15 cellular contexts compared by ENCODE assay signal in genomic region chr6:87671555-87672029, GRCh38. TPM values are rescaled to one million over a fixed set of nuclear protein-coding genes. Genes with fewer than 3 reads are reported as not detected.
DNase-seq lines count a peak whose midpoint lies in the region; ATAC-seq lines count a peak whose summit lies in the region.
"Had no signal": no experiment of that assay in that cellular context is flagged by ENCODE, and none has a peak within 500 bp of the region (broad histone marks: within the 10 kb centered on the region; RNA-seq: fewer than 3 reads in every experiment).

No MANE protein-coding gene starts in this region.

- CTCF ChIA-PET in activated CD4-positive, alpha-beta T cell treated with anti-CD3 and anti-CD28 coated beads for 36 hours (lab: Charles Lee), result interaction anchor here (0.6 kb wide), 1 partner anchor 125 kb away, joined by 3 read pairs; no protein-coding TSS in a partner anchor

- POLR2A ChIA-PET in activated CD4-positive, alpha-beta T cell treated with anti-CD3 and anti-CD28 coated beads for 36 hours (lab: Charles Lee), result no interaction called here

- no peak for ATAC-seq in activated CD4-positive, alpha-beta T cell treated with anti-CD3 and anti-CD28 coated beads for 36 hours
- ATAC-seq in T-helper 17 cell, result no peak
- ATAC-seq in left lobe of liver, result peak; percentile 77
- no peak for ATAC-seq in stimulated activated naive B cell treated with anti-CD40 and anti-IgM and Interleukin-4, amounts not matched to agents 10 μg/mL and 1 μg/mL and 100 μg/mL, for 72 hours (replicated peaks)
- no peak for ATAC-seq in left colon
- ATAC-seq: SK-N-SH treated with all-trans-retinoic acid at 6 μM for 48 hours had no signal

- DNase-seq in activated CD4-positive, alpha-beta T cell treated with anti-CD3 and anti-CD28 coated beads for 36 hours, result no peak
- DNase-seq in activated CD4-positive, alpha-beta T cell treated with anti-CD3 and anti-CD28 coated beads, Interleukin-2, amount 50 U/mL, for 48 hours, result no peak
- DNase-seq in T-helper 17 cell, result no peak
- peak; percentile 65 for DNase-seq in left lobe of liver (ENCODE audit: low spot score)
- no peak for DNase-seq in stimulated activated naive B cell treated with anti-CD40 and anti-IgM and Interleukin-4, amounts not matched to agents 10 μg/mL and 1 μg/mL and 100 μg/mL, for 72 hours
- DNase-seq in SHP77 treated with DMSO at 0.1 percent for 48 hours (lab: John Stamatoyannopoulos, UW), result no peak
- no peak for DNase-seq in kidney glomerular epithelial cell (lab: John Stamatoyannopoulos, UW)
- no peak for DNase-seq in left colon
- DNase-seq: 8988T, dermis blood vessel endothelial cell, DND-41, glutamatergic neuron, NCI-H1092, NCI-H524 treated with DMSO at 0.1 percent for 48 hours had no signal

- intact Hi-C loops in activated CD4-positive, alpha-beta T cell treated with anti-CD3 and anti-CD28 coated beads for 36 hours (cut with DNase I, micrococcal nuclease), result no loop called here
- intact Hi-C loops in left colon (cut with DNase I, micrococcal nuclease), result no loop called here

- H3K9me3 Mint-ChIP-seq in activated CD4-positive, alpha-beta T cell treated with anti-CD3 and anti-CD28 coated beads for 36 hours (ENCODE audit: low read depth), result no peaks in the 10 kb centered on the region
- H3K9me3 Mint-ChIP-seq in stimulated activated naive B cell treated with anti-CD40 and anti-IgM and Interleukin-4, amounts not matched to agents 10 μg/mL and 1 μg/mL and 100 μg/mL, for 72 hours, result no peaks in the 10 kb centered on the region

- no peak overlapping the region for H3K4me3 Mint-ChIP-seq in activated CD4-positive, alpha-beta T cell treated with anti-CD3 and anti-CD28 coated beads for 36 hours
- H3K4me3 Mint-ChIP-seq in T-helper 17 cell, result no peak overlapping the region
- H3K4me3 Mint-ChIP-seq in stimulated activated naive B cell treated with anti-CD40 and anti-IgM and Interleukin-4, amounts not matched to agents 10 μg/mL and 1 μg/mL and 100 μg/mL, for 72 hours, result no peak overlapping the region

- peaks cover 12% of the 10 kb centered on the region for H3K4me1 Mint-ChIP-seq in activated CD4-positive, alpha-beta T cell treated with anti-CD3 and anti-CD28 coated beads for 36 hours
- H3K4me1 Mint-ChIP-seq in T-helper 17 cell, result peaks cover 18% of the 10 kb centered on the region
- peaks cover 21 to 40% of the 10 kb centered on the region in 2 donors for H3K4me1 Mint-ChIP-seq in stimulated activated naive B cell treated with anti-CD40 and anti-IgM and Interleukin-4, amounts not matched to agents 10 μg/mL and 1 μg/mL and 100 μg/mL, for 72 hours

- no peaks in the 10 kb centered on the region for H3K27me3 Mint-ChIP-seq in activated CD4-positive, alpha-beta T cell treated with anti-CD3 and anti-CD28 coated beads for 36 hours
- no peaks in the 10 kb centered on the region for H3K27me3 Mint-ChIP-seq in T-helper 17 cell
- no peaks in the 10 kb centered on the region for H3K27me3 Mint-ChIP-seq in stimulated activated naive B cell treated with anti-CD40 and anti-IgM and Interleukin-4, amounts not matched to agents 10 μg/mL and 1 μg/mL and 100 μg/mL, for 72 hours

- H3K27ac Mint-ChIP-seq in activated CD4-positive, alpha-beta T cell treated with anti-CD3 and anti-CD28 coated beads for 36 hours, result peak overlapping the region; percentile 71
- peak overlapping the region; percentile 84 for H3K27ac Mint-ChIP-seq in T-helper 17 cell
- H3K27ac Mint-ChIP-seq in stimulated activated naive B cell treated with anti-CD40 and anti-IgM and Interleukin-4, amounts not matched to agents 10 μg/mL and 1 μg/mL and 100 μg/mL, for 72 hours, result peak overlapping the region; percentile 70

- H3K36me3 Mint-ChIP-seq in activated CD4-positive, alpha-beta T cell treated with anti-CD3 and anti-CD28 coated beads for 36 hours (ENCODE audit: low read depth), result peaks cover 50% of the 10 kb centered on the region
- H3K36me3 Mint-ChIP-seq in T-helper 17 cell (ENCODE audit: low read depth), result peaks cover 8% of the 10 kb centered on the region
- H3K36me3 Mint-ChIP-seq in stimulated activated naive B cell treated with anti-CD40 and anti-IgM and Interleukin-4, amounts not matched to agents 10 μg/mL and 1 μg/mL and 100 μg/mL, for 72 hours, result peaks cover 42 to 65% of the 10 kb centered on the region in 2 donors

- H3K9me3 ChIP-seq in T-helper 17 cell (ENCODE audit: control insufficient read depth, low read length, poor library complexity, severe bottlenecking), result no peaks in the 10 kb centered on the region

RNA-seq across cellular contexts. Expression of gene AKIRIN2, which starts 30.4 kb away (rescaled TPM):
- 10 to 100 TPM; 41.4 to 46.3 TPM for total RNA-seq in activated CD4-positive, alpha-beta T cell treated with anti-CD3 and anti-CD28 coated beads for 36 hours
- total RNA-seq in T-helper 17 cell (100 to 1,000 TPM; 114 to 128 TPM), left lobe of liver (16.6 TPM), left colon (10 to 100 TPM; 30.4 to 40.9 TPM)
